8 cellular contexts compared by ENCODE assay signal in genomic region chr6:116268589-116269293, GRCh38. TPM values are rescaled to one million over a fixed set of nuclear protein-coding genes. Genes with fewer than 3 reads are reported as not detected.
A peak's percentile ranks its signal among the peaks of the same experiment; 100 is the strongest.
DNase-seq lines count a peak whose midpoint lies in the region; ATAC-seq, FAIRE-seq and TF ChIP-seq lines count a peak whose summit lies in the region.

No MANE protein-coding gene starts in this region.

- no peak overlapping the region for H2AFZ ChIP-seq in keratinocyte (ENCODE audit: control insufficient read depth, low read length)

- H3K9ac ChIP-seq in keratinocyte (ENCODE audit: control insufficient read depth, extremely low read depth, insufficient read depth, low read length): no peak overlapping the region

- H3K79me2 ChIP-seq in keratinocyte (ENCODE audit: control insufficient read depth, insufficient read depth, low read length): no peaks in the 10 kb centered on the region

- H3K27me3 ChIP-seq in keratinocyte (ENCODE audit: control insufficient read depth, extremely low read depth, insufficient read depth, low read length): no peaks in the 10 kb centered on the region
- no peaks in the 10 kb centered on the region for H3K27me3 ChIP-seq in upper lobe of left lung

- WGBS in upper lobe of left lung, 2 donors: 33% methylated on average over 3 of the region's 3 CpGs

- peak; percentile 87 for FAIRE-seq in keratinocyte (lab: Jason Lieb, UNC)

- no peak for TF ChIP-seq EP300 in upper lobe of left lung (IDR thresholded peaks at IDR 0.05)

- no peak overlapping the region for H3K27ac ChIP-seq in keratinocyte (ENCODE audit: control insufficient read depth, insufficient read depth, low read length)
- H3K27ac ChIP-seq in upper lobe of left lung: no peak overlapping the region

- H3K4me3 ChIP-seq in keratinocyte (ENCODE audit: control insufficient read depth in 2 of 3, extremely low read depth in 1 of 3, insufficient read depth in 2 of 3, low read depth in 1 of 3, low read length in 3 of 3) (no peak overlapping the region), upper lobe of left lung (no peak overlapping the region)

- TF ChIP-seq POLR2A in upper lobe of left lung (IDR thresholded peaks at IDR 0.05): no peak

- no peak overlapping the region for H3K4me2 ChIP-seq in keratinocyte (ENCODE audit: control insufficient read depth, extremely low read depth, insufficient read depth, low read depth, low read length)

- peak; percentile 85 for DNase-seq in EH (ENCODE audit: low read depth)
- DNase-seq in NCI-H774 (lab: John Stamatoyannopoulos, UW): peak; percentile 67
- DNase-seq in keratinocyte (ENCODE audit: low read depth, low spot score): peak; percentile 50
- DNase-seq in upper lobe of left lung: no peak
- no peak for DNase-seq in HPDE6-E6E7 (ENCODE audit: extremely low spot score)

- H3K36me3 ChIP-seq in keratinocyte (ENCODE audit: control insufficient read depth in 2 of 2, extremely low read depth in 1 of 2, insufficient read depth in 2 of 2, low read length in 2 of 2) (peaks cover 2 to 6% of the 10 kb centered on the region in 2 experiments), upper lobe of left lung (peaks cover 0 to 13% (median 3%) of the 10 kb centered on the region in 4 donors)

- H3K27me3 Mint-ChIP-seq in brain: no peaks in the 10 kb centered on the region

- peak; percentile 83 for ATAC-seq in GM21367 (IDR thresholded peaks at IDR 0.05; ENCODE audit: unreplicated experiment)
- peak; percentile 94 for ATAC-seq in HG03558 (IDR thresholded peaks at IDR 0.05; ENCODE audit: extremely low read depth, unreplicated experiment)
- ATAC-seq in upper lobe of left lung (ENCODE audit: low FRiP score in 2 of 2): peak; percentile 76 to 89

- peaks cover 6 to 7% (median 7%) of the 10 kb centered on the region in 5 experiments for H3K9me3 Mint-ChIP-seq in brain

- peaks cover 25% of the 10 kb centered on the region for H3K36me3 Mint-ChIP-seq in brain

- H3K4me1 ChIP-seq in keratinocyte (ENCODE audit: control insufficient read depth, extremely low read depth, insufficient read depth, low read length) (peaks cover 18% of the 10 kb centered on the region), upper lobe of left lung (no peaks in the 10 kb centered on the region)

- H3K9me3 ChIP-seq in keratinocyte (ENCODE audit: control insufficient read depth, low read depth, low read length) (no peaks in the 10 kb centered on the region), upper lobe of left lung (no peaks in the 10 kb centered on the region)

- no peaks in the 10 kb centered on the region for H3K9me1 ChIP-seq in keratinocyte (ENCODE audit: control insufficient read depth, extremely low read depth, insufficient read depth, low read length)

- peak overlapping the region in 1 of 5 experiments; percentile 56 for H3K4me3 Mint-ChIP-seq in brain

- peaks cover 55% of the 10 kb centered on the region for H3K4me1 Mint-ChIP-seq in brain

- TF ChIP-seq CTCF in brain (conservative IDR thresholded peaks at IDR 0.05): peak; percentile 92 to 96
- TF ChIP-seq CTCF in keratinocyte (optimal IDR thresholded peaks at IDR 0.05 in 1 of 3, IDR thresholded peaks at IDR 0.05 in 1 of 3, conservative IDR thresholded peaks at IDR 0.05 in 1 of 3; ENCODE audit: extremely low read depth in 1 of 3, insufficient read depth in 2 of 3, low read length in 3 of 3): peak in 2 of 3 experiments; percentile 69 to 93
- peak; percentile 58 to 82 (median 75) for TF ChIP-seq CTCF in upper lobe of left lung (IDR thresholded peaks at IDR 0.05)

- no peaks in the 10 kb centered on the region for H4K20me1 ChIP-seq in keratinocyte (ENCODE audit: control insufficient read depth, extremely low read depth, insufficient read depth, low read length)

- peak overlapping the region in 3 of 5 experiments; percentile 26 to 59 (median 58) for H3K27ac Mint-ChIP-seq in brain

- dilution Hi-C loops in keratinocyte (cut with MboI; ENCODE audit: extremely low pct_ligation_motif_present, low sequenced_read_pairs): no loop called here

RNA-seq across cellular contexts. Expression of gene TSPYL1, which starts 11.0 kb away (rescaled TPM):
- polyA plus RNA-seq in brain (ENCODE audit: insufficient read depth, low read depth, low replicate concordance) (78.3 TPM), keratinocyte (64.5 to 97.3 TPM (median 75.6 TPM) in 3 replicates)
- 33.1 TPM for polyA plus RNA-seq in keratinocyte (2011; ENCODE audit: low read depth)
- polyA plus RNA-seq in keratinocyte (2011; cell fraction: cytosol; rRNA removed): 54.2 and 77.6 TPM in 2 replicates
- 85.3 and 92.0 TPM in 2 replicates for polyA plus RNA-seq in keratinocyte (2011; cell fraction: nucleus; rRNA removed)
- polyA plus RNA-seq in keratinocyte (2012; ENCODE audit: low replicate concordance): 50.3 and 82.1 TPM in 2 replicates
- 67.5 to 171 TPM (median 169 TPM) in 3 replicates for polyA minus RNA-seq in keratinocyte
- polyA minus RNA-seq in keratinocyte (2011; cell fraction: cytosol; rRNA and poly(A)+ RNA removed): 111 TPM
- 67.2 and 97.4 TPM in 2 replicates for polyA minus RNA-seq in keratinocyte (2011; cell fraction: nucleus; rRNA and poly(A)+ RNA removed)
- total RNA-seq in upper lobe of left lung: 10 to 100 TPM; 33.5 to 83.6 (median 64.9) TPM

RNA-seq across cellular contexts. Expression of gene TSPYL4, which starts 14.9 kb away (rescaled TPM):
- polyA plus RNA-seq in brain (ENCODE audit: insufficient read depth, low read depth, low replicate concordance) (90.3 TPM), keratinocyte (6.2 to 8.3 TPM (median 8.1 TPM) in 3 replicates)
- 1.3 TPM for polyA plus RNA-seq in keratinocyte (2011; ENCODE audit: low read depth)
- polyA plus RNA-seq in keratinocyte (2011; cell fraction: cytosol; rRNA removed): 2.7 and 3.9 TPM in 2 replicates
- polyA plus RNA-seq in keratinocyte (2011; cell fraction: nucleus; rRNA removed): 22.1 and 23.0 TPM in 2 replicates
- 4.9 and 7.5 TPM in 2 replicates for polyA plus RNA-seq in keratinocyte (2012; ENCODE audit: low replicate concordance)
- 3.6 to 9.1 TPM (median 7.6 TPM) in 3 replicates for polyA minus RNA-seq in keratinocyte
- polyA minus RNA-seq in keratinocyte (2011; cell fraction: cytosol; rRNA and poly(A)+ RNA removed): 3.5 TPM
- polyA minus RNA-seq in keratinocyte (2011; cell fraction: nucleus; rRNA and poly(A)+ RNA removed): 4.2 and 5.7 TPM in 2 replicates
- 10 to 100 TPM in 2 of 6 donors, 1 to 10 TPM in 4; 4.4 to 13.0 (median 9.4) TPM for total RNA-seq in upper lobe of left lung

Comparison
In these comparisons a context has a peak if more than half of its experiments do, and no peak if none do; other contexts are left out.
1. DNase-seq: peak in EH (single experiment), NCI-H774 (single experiment) and keratinocyte (single experiment); none in upper lobe of left lung (0 of 2) and HPDE6-E6E7 (single experiment).
2. Peak in every context shown above with its lines, with median percentiles within 50 percentile points of each other: ATAC-seq and CTCF ChIP-seq.